12 cellular contexts compared by ENCODE assay signal in the genomic region with DNA sequence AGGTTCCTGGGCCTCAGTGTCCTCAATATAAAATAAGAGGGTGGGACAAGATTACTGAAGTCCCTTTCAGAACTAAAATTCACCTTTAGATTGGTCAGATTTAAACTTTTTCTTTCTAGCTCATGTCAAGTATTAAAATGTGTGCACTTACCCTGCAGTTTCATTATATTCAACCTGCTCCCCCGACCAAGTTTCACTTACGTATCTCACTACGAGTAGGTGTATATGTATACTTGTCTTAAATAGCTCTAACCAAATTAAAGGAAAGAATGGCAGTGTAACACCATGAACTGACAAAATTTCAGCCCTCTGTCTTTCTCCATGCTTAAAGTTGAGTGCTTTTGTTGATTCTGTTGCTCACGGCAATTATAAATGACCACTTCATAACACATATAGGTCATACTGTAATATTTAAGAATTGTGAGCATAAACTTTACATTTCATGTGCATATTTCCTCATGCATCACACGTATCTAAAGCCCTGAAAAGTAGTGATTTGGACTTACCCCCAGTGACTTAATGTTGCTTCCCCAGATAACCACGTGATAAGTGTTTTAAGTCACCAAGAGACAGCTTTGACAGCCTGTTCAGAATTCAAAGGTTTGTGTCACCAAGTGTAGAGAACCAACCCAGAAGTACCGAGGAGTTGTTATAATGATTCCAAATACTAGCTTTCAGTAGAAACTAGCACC.
DNase-seq lines count a peak whose midpoint lies in the region; ATAC-seq, FAIRE-seq and TF ChIP-seq lines count a peak whose summit lies in the region.
"Had no signal": no experiment of that assay in that cellular context is flagged by ENCODE, and none has a peak within 500 bp of the region (broad histone marks: within the 10 kb centered on the region; RNA-seq: fewer than 3 reads in every experiment).

No MANE protein-coding gene starts in this region.

- H3K27me3 ChIP-seq in psoas muscle (ENCODE audit: insufficient read depth in 3 of 3, low read length in 2 of 3), result no peaks in the 10 kb centered on the region
- no peaks in the 10 kb centered on the region for H3K27me3 ChIP-seq in mesendoderm (ENCODE audit: insufficient read depth, low read length, poor library complexity)
- H3K27me3 ChIP-seq: testis had no signal

- no peak overlapping the region for H3K23ac ChIP-seq in mesendoderm (ENCODE audit: low read length)

- H2BK120ac ChIP-seq in mesendoderm (ENCODE audit: low read depth, low read length), result no peak overlapping the region

- no peak overlapping the region for H2AK5ac ChIP-seq in mesendoderm (ENCODE audit: low read length)

- H3K9me3 ChIP-seq in A549, result no peaks in the 10 kb centered on the region
- H3K9me3 ChIP-seq in psoas muscle, result no peaks in the 10 kb centered on the region
- H3K9me3 ChIP-seq: testis had no signal

- H3K79me2 ChIP-seq in mesendoderm (ENCODE audit: control insufficient read depth, insufficient read depth, low read length), result no peaks in the 10 kb centered on the region

- WGBS in A549 (ENCODE audit: missing lambda C conversion rate), result 92% methylated on average over 7 of the region's 7 CpGs
- 94 to 97% (median 96%) methylated on average over 7 of the region's 7 CpGs for whole genome bisulfite sequencing in psoas muscle, 3 donors
- WGBS in mesendoderm (ENCODE audit: extremely low coverage, insufficient coverage, low lambda C conversion rate), result no CpG with 5 or more reads among the region's 7 CpGs

- H3K27ac ChIP-seq in A549, result no peak overlapping the region
- H3K27ac ChIP-seq in psoas muscle, result no peak overlapping the region
- no peak overlapping the region for H3K27ac ChIP-seq in mesendoderm (ENCODE audit: low read depth, low read length)
- H3K27ac ChIP-seq: testis had no signal

- TF ChIP-seq POLR2A in A549 (IDR thresholded peaks at IDR 0.05; ENCODE audit: low read length), result no peak

- no peak overlapping the region for H4K5ac ChIP-seq in mesendoderm (ENCODE audit: low read length)

- no peak for TF ChIP-seq CTCF in A549 (IDR thresholded peaks at IDR 0.05)
- TF ChIP-seq CTCF in psoas muscle (IDR thresholded peaks at IDR 0.05), result no peak

- TF ChIP-seq EP300 in A549 (IDR thresholded peaks at IDR 0.05), result no peak

- H3K4me2 ChIP-seq in A549 (no peak overlapping the region), mesendoderm (ENCODE audit: low read length) (no peak overlapping the region)

- H3K36me3 ChIP-seq in psoas muscle (ENCODE audit: insufficient read depth in 1 of 2, low read depth in 1 of 2), result peaks cover 0 to 58% of the 10 kb centered on the region in 2 donors
- peaks cover 1% of the 10 kb centered on the region for H3K36me3 ChIP-seq in mesendoderm (ENCODE audit: control insufficient read depth, insufficient read depth, low read length)

- H3K4ac ChIP-seq in mesendoderm (ENCODE audit: low read depth, low read length), result no peak overlapping the region

- intact Hi-C loops in psoas muscle (cut with DNase I), result no loop called here

- no peak for TF ChIP-seq RAD21 in A549 (conservative IDR thresholded peaks at IDR 0.05 in 1 of 2, IDR thresholded peaks at IDR 0.05 in 1 of 2)

- H2BK15ac ChIP-seq in mesendoderm (replicated peaks; ENCODE audit: low read depth), result no peak overlapping the region

- H3K18ac ChIP-seq in mesendoderm (ENCODE audit: low read length), result no peak overlapping the region

- CTCF ChIA-PET in A549 (lab: Yijun Ruan, JAX), result interaction anchor here (1.0 to 1.6 kb wide), 5 partner anchors 11 to 139 kb away, joined by 3 to 6 read pairs (median 3); no protein-coding TSS in a partner anchor

- H3K9ac ChIP-seq in mesendoderm (ENCODE audit: low read length), result no peak overlapping the region

- H3K56ac ChIP-seq in mesendoderm (ENCODE audit: low read length), result no peak overlapping the region

- H2BK5ac ChIP-seq in mesendoderm (ENCODE audit: low read length), result no peak overlapping the region

- DNase-seq in A549 (ENCODE audit: low read depth in 1 of 2, low spot score in 1 of 2) (no peak), psoas muscle (no peak), mesendoderm (no peak), 8988T (no peak), SIG-M5 treated with dmso at 0.1 percent for 504 hours (lab: John Stamatoyannopoulos, UW; ENCODE audit: unreplicated experiment) (no peak)
- DNase-seq: activated effector memory CD4-positive, alpha-beta T cell treated with Interleukin-2 at 50 U/mL for 16 hours; NCI-H69; SHP77 treated with DMSO at 0.1 percent for 48 hours; testis had no signal

- FAIRE-seq in A549 (lab: Jason Lieb, UNC), result peak; percentile 77

- POLR2A ChIA-PET in A549 (lab: Yijun Ruan, JAX), result no interaction called here

- no peak overlapping the region for H4K8ac ChIP-seq in mesendoderm (ENCODE audit: low read depth, low read length)

- no peaks in the 10 kb centered on the region for H3K79me1 ChIP-seq in mesendoderm (ENCODE audit: low read length)

- peaks cover 29% of the 10 kb centered on the region for H3K4me1 ChIP-seq in A549
- H3K4me1 ChIP-seq in psoas muscle, result peaks cover 15% of the 10 kb centered on the region
- no peaks in the 10 kb centered on the region for H3K4me1 ChIP-seq in mesendoderm (ENCODE audit: control insufficient read depth, low read depth, low read length)
- H3K4me1 ChIP-seq: testis had no signal

- H3K4me3 ChIP-seq in A549, result no peak overlapping the region
- H3K4me3 ChIP-seq in psoas muscle, result no peak overlapping the region
- no peak overlapping the region for H3K4me3 ChIP-seq in mesendoderm (ENCODE audit: low read length)
- H3K4me3 ChIP-seq: testis had no signal

- ATAC-seq in A549, result no peak
- peak; percentile 80 for ATAC-seq in GM18909 (IDR thresholded peaks at IDR 0.05; ENCODE audit: poor library complexity, unreplicated experiment)
- ATAC-seq in GM21723 (IDR thresholded peaks at IDR 0.05; ENCODE audit: unreplicated experiment), result peak; percentile 78
- peak; percentile 84 for ATAC-seq in HG03280 (IDR thresholded peaks at IDR 0.05; ENCODE audit: unreplicated experiment)
- ATAC-seq in psoas muscle, result no peak

TF ChIP-seq in A549, 52 proteins besides CTCF, POLR2A, EP300 and RAD21:
- TF ChIP-seq ZC3H11A (IDR thresholded peaks at IDR 0.05) (no peak), KDM5A (IDR thresholded peaks at IDR 0.05) (no peak), HOXB5 (CRISPR knock-in tag; IDR thresholded peaks at IDR 0.05) (no peak), JUNB (IDR thresholded peaks at IDR 0.05) (no peak), HDAC2 (IDR thresholded peaks at IDR 0.05) (no peak), ESRRA (IDR thresholded peaks at IDR 0.05; ENCODE audit: borderline replicate concordance, low read length) (no peak)
- TF ChIP-seq, protein P1, sequence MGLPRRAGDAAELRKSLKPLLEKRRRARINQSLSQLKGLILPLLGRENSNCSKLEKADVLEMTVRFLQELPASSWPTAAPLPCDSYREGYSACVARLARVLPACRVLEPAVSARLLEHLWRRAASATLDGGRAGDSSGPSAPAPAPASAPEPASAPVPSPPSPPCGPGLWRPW (IDR thresholded peaks at IDR 0.05), result no peak

Comparison
In these comparisons a context has a peak if more than half of its experiments do, and no peak if none do; other contexts are left out.
1. ATAC-seq: peak in GM18909 (single experiment), GM21723 (single experiment) and HG03280 (single experiment); none in A549 (0 of 2) and psoas muscle (0 of 4).